In genomic region chr21:44070391-44070790, GRCh38 we compare ENCODE assay signal across 19 cellular contexts.
"Had no signal": no experiment of that assay in that cellular context is flagged by ENCODE, and none has a peak within 500 bp of the region (broad histone marks: within the 10 kb centered on the region; RNA-seq: fewer than 3 reads in every experiment).

No MANE protein-coding gene starts in this region.

- DNase-seq: activated B cell treated with CpG ODN at 0.5 μM for 24 hours; activated CD4-positive, alpha-beta T cell treated with anti-CD3 and anti-CD28 coated beads for 36 hours; activated CD4-positive, alpha-beta T cell treated with anti-CD3 and anti-CD28 coated beads, Interleukin-2, amount 50 U/mL, for 48 hours; activated naive CD4-positive, alpha-beta T cell treated with anti-CD3 and anti-CD28 coated beads, Interleukin-2, amount 10 ng/mL, durations not matched to agents 7 days and 5 days; amygdala; effector memory CD4-positive, alpha-beta T cell; foreskin melanocyte; kidney glomerular epithelial cell; left ventricle myocardium superior; mammary epithelial cell; mucosa of descending colon; naive B cell; retina; stimulated activated CD4-positive, alpha-beta T cell treated with anti-CD3 and anti-CD28 coated beads, Interleukin-4, amount 100 ng/mL, for 1 hour; stimulated activated naive CD8-positive, alpha-beta T cell treated with anti-CD3 and anti-CD28 coated beads, Interleukin-15, Interleukin-2, amounts not matched to agents 100 U/mL and 50 U/mL, for 24 hours; T1000 had no signal

- H3K27ac Mint-ChIP-seq: activated B cell treated with CpG ODN at 0.5 μM for 24 hours; activated naive CD4-positive, alpha-beta T cell treated with anti-CD3 and anti-CD28 coated beads, Interleukin-2, amount 10 ng/mL, durations not matched to agents 7 days and 5 days; dendritic cell treated with granulocyte-macrophage colony-stimulating factor and Interleukin-4, amounts not matched to agents 40 ng/mL and 50 ng/mL, for 4 days; progenitor cell of endocrine pancreas had no signal

- H3K4me3 Mint-ChIP-seq: activated B cell treated with CpG ODN at 0.5 μM for 24 hours; activated CD4-positive, alpha-beta T cell treated with anti-CD3 and anti-CD28 coated beads for 36 hours; activated naive CD4-positive, alpha-beta T cell treated with anti-CD3 and anti-CD28 coated beads, Interleukin-2, amount 10 ng/mL, durations not matched to agents 7 days and 5 days; dendritic cell treated with granulocyte-macrophage colony-stimulating factor and Interleukin-4, amounts not matched to agents 40 ng/mL and 50 ng/mL, for 4 days; naive B cell had no signal

- H3K9me3 Mint-ChIP-seq: activated B cell treated with CpG ODN at 0.5 μM for 24 hours; activated naive CD4-positive, alpha-beta T cell treated with anti-CD3 and anti-CD28 coated beads, Interleukin-2, amount 10 ng/mL, durations not matched to agents 7 days and 5 days; dendritic cell treated with granulocyte-macrophage colony-stimulating factor and Interleukin-4, amounts not matched to agents 40 ng/mL and 50 ng/mL, for 4 days; naive B cell had no signal

- ATAC-seq: activated CD4-positive, alpha-beta T cell treated with anti-CD3 and anti-CD28 coated beads for 36 hours; esophagus mucosa; left ventricle myocardium superior; mucosa of descending colon; stimulated activated naive CD8-positive, alpha-beta T cell treated with anti-CD3 and anti-CD28 coated beads, Interleukin-15, Interleukin-2, amounts not matched to agents 100 U/mL and 50 U/mL, for 24 hours had no signal

- H3K27me3 Mint-ChIP-seq: activated B cell treated with CpG ODN at 0.5 μM for 24 hours; activated CD4-positive, alpha-beta T cell treated with anti-CD3 and anti-CD28 coated beads for 36 hours; activated naive CD4-positive, alpha-beta T cell treated with anti-CD3 and anti-CD28 coated beads, Interleukin-2, amount 10 ng/mL, durations not matched to agents 7 days and 5 days; dendritic cell treated with granulocyte-macrophage colony-stimulating factor and Interleukin-4, amounts not matched to agents 40 ng/mL and 50 ng/mL, for 4 days; naive B cell; progenitor cell of endocrine pancreas had no signal
